8 cellular contexts compared by ENCODE assay signal in the genomic region with DNA sequence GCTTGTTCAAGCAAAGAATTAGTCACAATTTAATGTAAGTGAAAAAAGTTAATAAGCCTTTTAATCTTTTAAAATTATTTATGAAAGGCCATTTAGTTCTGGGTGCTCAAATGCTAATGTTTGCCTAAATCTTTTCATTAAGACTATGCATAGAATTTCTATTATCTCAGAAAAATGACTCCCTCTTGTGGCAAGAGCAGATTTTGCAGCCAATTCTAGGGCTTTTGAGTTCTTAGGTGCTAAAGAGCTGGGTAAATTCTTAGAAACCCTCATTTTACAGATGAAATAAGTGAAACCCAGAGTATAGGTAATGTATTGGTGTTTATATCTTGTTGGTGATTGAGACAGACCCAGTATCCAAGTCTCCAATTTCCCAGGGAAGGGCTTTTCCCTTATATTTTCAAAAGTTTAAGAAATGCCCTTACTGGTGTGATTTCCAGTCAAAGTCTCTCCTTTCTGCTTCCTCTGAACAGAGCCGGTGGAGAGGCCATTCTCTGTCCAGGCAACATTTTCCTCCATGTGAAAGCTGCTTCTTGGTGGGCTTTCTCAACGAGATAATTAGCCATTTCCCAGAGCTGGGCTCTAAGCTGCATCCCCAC. TPM values are rescaled to one million over a fixed set of nuclear protein-coding genes. Genes with fewer than 3 reads are reported as not detected.
DNase-seq lines count a peak whose midpoint lies in the region; ATAC-seq, FAIRE-seq and TF ChIP-seq lines count a peak whose summit lies in the region.

No MANE protein-coding gene starts in this region.

- 0% methylated on average over 2 of the region's 2 CpGs for WGBS in K562 (ENCODE audit: insufficient coverage, low coverage, missing lambda C conversion rate)

- H3K27me3 ChIP-seq in K562 (ENCODE audit: control insufficient read depth in 2 of 2, insufficient read depth in 2 of 2, low read length in 2 of 2), result no peaks in the 10 kb centered on the region

- H3K9me3 Mint-ChIP-seq in activated T-cell treated with anti-CD3 and anti-CD28 coated beads, Interleukin-2, amount 50 U/mL, for 24 hours, result no peaks in the 10 kb centered on the region

- peak; percentile 14 to 43 for TF ChIP-seq RAD21 in K562 (CRISPR knock-in tag; conservative IDR thresholded peaks at IDR 0.05 in 1 of 2, IDR thresholded peaks at IDR 0.05 in 1 of 2)

- CTCF ChIA-PET in K562 (lab: Yijun Ruan, JAX; ENCODE audit: low intra/inter-chr PET ratio), result interaction anchor here (0.9 kb wide), 1 partner anchor 1093 kb away, joined by 3 read pairs; no protein-coding TSS in a partner anchor

- H3K9ac ChIP-seq in K562 (ENCODE audit: insufficient read depth in 1 of 2, low read depth in 2 of 2, low read length in 2 of 2), result no peak overlapping the region
- H3K9ac ChIP-seq in kidney (ENCODE audit: low read length in 2 of 2), result no peak overlapping the region

- H3K9me3 ChIP-seq in K562 (replicated peaks; ENCODE audit: control insufficient read depth, insufficient read depth, low read depth, low read length) (no peaks in the 10 kb centered on the region), kidney (ENCODE audit: control insufficient read depth in 1 of 2, low read length in 2 of 2) (no peaks in the 10 kb centered on the region)

- FAIRE-seq in K562 (lab: Jason Lieb, UNC), result no peak
- FAIRE-seq in kidney (lab: Jason Lieb, UNC), result peak; percentile 94

- H3K4me1 Mint-ChIP-seq in activated T-cell treated with anti-CD3 and anti-CD28 coated beads, Interleukin-2, amount 50 U/mL, for 24 hours (ENCODE audit: low read depth), result peaks cover 16% of the 10 kb centered on the region

- ATAC-seq in HG02885 (IDR thresholded peaks at IDR 0.05; ENCODE audit: poor library complexity, unreplicated experiment), result peak; percentile 68
- no peak for ATAC-seq in K562
- ATAC-seq in HG03439 (IDR thresholded peaks at IDR 0.05; ENCODE audit: unreplicated experiment), result no peak

- no peaks in the 10 kb centered on the region for H3K79me2 ChIP-seq in K562 (ENCODE audit: control insufficient read depth, insufficient read depth, low read length)

- H3K36me3 ChIP-seq in K562 (ENCODE audit: control insufficient read depth, insufficient read depth, low read length), result no peaks in the 10 kb centered on the region
- no peaks in the 10 kb centered on the region for H3K36me3 ChIP-seq in kidney (ENCODE audit: control insufficient read depth in 1 of 2, insufficient read depth in 2 of 2, low read length in 2 of 2)

- H3K36me3 Mint-ChIP-seq in activated T-cell treated with anti-CD3 and anti-CD28 coated beads, Interleukin-2, amount 50 U/mL, for 24 hours (ENCODE audit: low read depth), result no peaks in the 10 kb centered on the region

- no peak overlapping the region for H3K4me3 Mint-ChIP-seq in activated T-cell treated with anti-CD3 and anti-CD28 coated beads, Interleukin-2, amount 50 U/mL, for 24 hours

- no TSS peak for BruUV-seq in K562 (replicated peaks; lab: Mats Ljungman, UMichigan)

- H3K27me3 Mint-ChIP-seq in activated T-cell treated with anti-CD3 and anti-CD28 coated beads, Interleukin-2, amount 50 U/mL, for 24 hours, result peaks cover 4% of the 10 kb centered on the region

- H3K4me1 ChIP-seq in K562 (replicated peaks in 1 of 2; ENCODE audit: control insufficient read depth in 2 of 2, insufficient read depth in 2 of 2, low read length in 2 of 2), result no peaks in the 10 kb centered on the region
- H3K4me1 ChIP-seq in kidney (ENCODE audit: control insufficient read depth in 1 of 2, insufficient read depth in 1 of 2, low read depth in 1 of 2, low read length in 2 of 2), result no peaks in the 10 kb centered on the region

- intact Hi-C loops in K562 (cut with micrococcal nuclease) (loop anchor here (5.0 to 10.0 kb wide), 2 partner anchors 428 to 664 kb away; no protein-coding TSS in a partner anchor), kidney (cut with DNase I) (no loop called here)

- DNase-seq in activated T-cell treated with anti-CD3 and anti-CD28 coated beads for 24 hours (ENCODE audit: low read depth) (peak; percentile 26), OCI-M1 (lab: John Stamatoyannopoulos, UW) (peak; percentile 78), K562 (ENCODE audit: extremely low read depth in 1 of 4, low spot score in 3 of 4) (peak; percentile 5 to 38 (median 8)), kidney (no peak)
- no peak for DNase-seq in activated T-cell treated with anti-CD3 and anti-CD28 coated beads, Interleukin-2, amount 50 U/mL, for 24 hours
- peak; percentile 59 for DNase-seq in stimulated activated CD8-positive, alpha-beta memory T cell treated with anti-CD3 and anti-CD28 coated beads, Interleukin-4, amount 100 ng/mL, for 48 hours

- POLR2A ChIA-PET in K562 (lab: Yijun Ruan, JAX), result interaction anchor here (0.6 kb wide), 1 partner anchor 620 kb away, joined by 3 read pairs; no protein-coding TSS in a partner anchor

- no peaks in the 10 kb centered on the region for H3K9me1 ChIP-seq in K562 (ENCODE audit: control insufficient read depth, insufficient read depth, low read length)

- in situ Hi-C loops in K562 (cut with MboI), result no loop called here

- no peak overlapping the region for H2AFZ ChIP-seq in K562 (ENCODE audit: low read depth, low read length)

- no peaks in the 10 kb centered on the region for H4K20me1 ChIP-seq in K562 (replicated peaks; ENCODE audit: control insufficient read depth, insufficient read depth, low read length)

- H3K4me2 ChIP-seq in K562 (ENCODE audit: insufficient read depth, low read length), result no peak overlapping the region

- H3K27ac ChIP-seq in K562 (ENCODE audit: extremely low read depth, low read depth, low read length), result no peak overlapping the region
- H3K27ac ChIP-seq in kidney (ENCODE audit: low read depth in 2 of 2, low read length in 2 of 2), result no peak overlapping the region

- H3K27ac Mint-ChIP-seq in activated T-cell treated with anti-CD3 and anti-CD28 coated beads, Interleukin-2, amount 50 U/mL, for 24 hours, result no peak overlapping the region

- TF ChIP-seq POLR2A in K562 (conservative IDR thresholded peaks at IDR 0.05), result no peak

- TF ChIP-seq CTCF in K562 (IDR thresholded peaks at IDR 0.05 in 2 of 3, conservative IDR thresholded peaks at IDR 0.05 in 1 of 3; ENCODE audit: insufficient read depth in 2 of 3, low read depth in 1 of 3, low read length in 3 of 3), result peak; percentile 27 to 56 (median 45); a peak in 4 of 6 replicates
- peak; percentile 60 for TF ChIP-seq CTCF in kidney (IDR thresholded peaks at IDR 0.05; ENCODE audit: borderline replicate concordance, extremely low read depth, insufficient read depth)

- H3K4me3 ChIP-seq in K562 (no peak overlapping the region), kidney (ENCODE audit: low read length in 2 of 2) (no peak overlapping the region)

- TF ChIP-seq EP300 in K562 (IDR thresholded peaks at IDR 0.05; ENCODE audit: low read length), result no peak

TF ChIP-seq in K562, 482 proteins besides CTCF, POLR2A, EP300 and RAD21:
- no peak for TF ChIP-seq ESRRA (IDR thresholded peaks at IDR 0.05; ENCODE audit: borderline replicate concordance, low read depth)
- no peak for TF ChIP-seq PCBP2 (IDR thresholded peaks at IDR 0.05; ENCODE audit: low read depth, low read length, poor library complexity, severe bottlenecking)
- TF ChIP-seq THAP12 (CRISPR knock-in tag; IDR thresholded peaks at IDR 0.05), result no peak
- TF ChIP-seq MECOM (CRISPR knock-in tag; IDR thresholded peaks at IDR 0.05), result no peak
- no peak for TF ChIP-seq MXI1 (IDR thresholded peaks at IDR 0.05; ENCODE audit: low read depth, low read length)

RNA-seq across cellular contexts. Expression of gene PCSK5, which starts 24.1 kb away (rescaled TPM):
- total RNA-seq in K562 (2011; cell fraction: chromatin; rRNA removed; ENCODE audit: low replicate concordance), result not detected in 2 replicates
- total RNA-seq in K562 (2011; cell fraction: nucleolus; rRNA removed), result not detected in 2 replicates
- total RNA-seq in K562 (2011; cell fraction: nucleoplasm; rRNA removed), result not detected in 2 replicates
- total RNA-seq in K562 (2014; rRNA removed) (not detected in 2 replicates), K562 (2014; rRNA removed; fragmentation: Illumina TruSeq; extraction: Trizol) (not detected in 2 replicates), K562 (2015; rRNA removed; fragmentation: Illumina TruSeq; extraction: Trizol) (not detected in 2 replicates), K562 (2021) (0.09 TPM in 1 of 2 replicates, not detected in the other), kidney (14.7 TPM)
- polyA plus RNA-seq in K562 (2011; rRNA removed) (not detected in 2 replicates), K562 (2014; fragmentation: Illumina TruSeq; extraction: Trizol) (not detected in 2 replicates), K562 (2014; fragmentation: Nextera tagmentation; extraction: Ambion mirVana) (not detected), K562 (2014; rRNA removed) (not detected in 2 replicates), kidney (ENCODE audit: insufficient read depth, low read depth, low replicate concordance) (1.6 TPM)
- not detected in 2 replicates for polyA plus RNA-seq in K562 (2011; cell fraction: cytosol; rRNA removed)
- polyA plus RNA-seq in K562 (2011; cell fraction: nucleus; rRNA removed), result not detected in 2 replicates
- 0.01 TPM in 1 of 2 replicates, not detected in the other for polyA plus RNA-seq in K562 (2012)
- 0.03 TPM in 1 of 2 replicates, not detected in the other for polyA minus RNA-seq in K562 (2011; rRNA and poly(A)+ RNA removed)
- not detected in 2 replicates for polyA minus RNA-seq in K562 (2011; cell fraction: cytosol; rRNA and poly(A)+ RNA removed)
- polyA minus RNA-seq in K562 (2011; cell fraction: nucleus; rRNA and poly(A)+ RNA removed), result not detected in 2 replicates

Comparison
In these comparisons a context has a peak if more than half of its experiments do, and no peak if none do; other contexts are left out.
1. DNase-seq: peak in activated T-cell treated with anti-CD3 and anti-CD28 coated beads for 24 hours (single experiment), OCI-M1 (single experiment), K562 (4 of 4) and stimulated activated CD8-positive, alpha-beta memory T cell treated with anti-CD3 and anti-CD28 coated beads, Interleukin-4, amount 100 ng/mL, for 48 hours (single experiment); none in activated T-cell treated with anti-CD3 and anti-CD28 coated beads, Interleukin-2, amount 50 U/mL, for 24 hours (single experiment) and kidney (single experiment).
2. RNA of gene PCSK5, which starts 24.1 kb away (total RNA-seq): 14.7 TPM in kidney (single experiment); 0.09 TPM in K562; every median in the first group is over 10 times any median in the second.